ENCODE assay signal across 16 cellular contexts in the genomic region with DNA sequence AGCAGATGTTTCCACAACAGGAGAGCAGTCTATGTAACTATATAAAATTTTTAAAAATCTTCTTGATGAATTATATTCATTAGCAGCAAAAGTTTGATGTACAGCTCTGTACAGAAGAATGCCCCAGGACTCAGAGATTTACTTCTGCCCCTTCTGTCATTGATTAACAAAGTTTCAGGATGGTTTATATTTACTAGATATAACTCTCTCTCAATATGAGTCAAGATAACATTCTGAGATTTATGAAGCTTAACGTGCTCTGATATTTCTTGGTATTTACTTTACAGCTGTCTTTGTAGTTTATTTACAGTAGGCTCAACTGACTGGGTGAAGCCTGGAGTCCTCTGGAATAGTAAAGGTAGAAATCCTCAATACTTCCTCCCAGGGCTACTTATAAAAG.
A peak's percentile ranks its signal among the peaks of the same experiment; 100 is the strongest.
DNase-seq lines count a peak whose midpoint lies in the region; ATAC-seq and TF ChIP-seq lines count a peak whose summit lies in the region.
"Had no signal": no experiment of that assay in that cellular context is flagged by ENCODE, and none has a peak within 500 bp of the region (broad histone marks: within the 10 kb centered on the region; RNA-seq: fewer than 3 reads in every experiment).

No MANE protein-coding gene starts in this region.

- intact Hi-C loops in left colon (cut with DNase I, micrococcal nuclease), result no loop called here

- peak; percentile 93 for ATAC-seq in GM18508 (IDR thresholded peaks at IDR 0.05; ENCODE audit: insufficient read depth, unreplicated experiment)
- ATAC-seq in GM19467 (IDR thresholded peaks at IDR 0.05; ENCODE audit: unreplicated experiment), result peak; percentile 74
- ATAC-seq in HG02943 (IDR thresholded peaks at IDR 0.05; ENCODE audit: low read depth, unreplicated experiment), result peak; percentile 63
- peak; percentile 71 for ATAC-seq in HG03469 (IDR thresholded peaks at IDR 0.05; ENCODE audit: unreplicated experiment)
- ATAC-seq in left colon, result no peak
- ATAC-seq: activated naive CD4-positive, alpha-beta T cell treated with anti-CD3 and anti-CD28 coated beads, Interleukin-2, amount 50 U/mL, for 72 hours; HCT116 had no signal

- no peak overlapping the region for H3K4me3 ChIP-seq in WERI-Rb-1 (ENCODE audit: low read depth, low read length)

- DNase-seq in NCI-H146 (lab: John Stamatoyannopoulos, UW) (no peak), left colon (no peak), WERI-Rb-1 (no peak), GM10248 (ENCODE audit: extremely low spot score) (no peak)
- DNase-seq: activated CD4-positive, CD25-positive, alpha-beta regulatory T cell; hippocampal formation; NCI-H2029; NCI-H69; posterior cingulate gyrus; stimulated activated CD4-positive, alpha-beta T cell treated with anti-CD3 and anti-CD28 coated beads, Interleukin-12 subunit alpha, Interleukin-12 subunit beta, amount 100 ng/mL, for 4 hours had no signal

- TF ChIP-seq CTCF in WERI-Rb-1 (IDR thresholded peaks at IDR 0.05; ENCODE audit: low read depth, low read length), result no peak
- no peak for TF ChIP-seq CTCF in GM10248 (IDR thresholded peaks at IDR 0.05; ENCODE audit: control extremely low read depth, extremely low read depth, low read depth, missing control alignments)

- no peak overlapping the region for H3K27ac ChIP-seq in WERI-Rb-1

- no peaks in the 10 kb centered on the region for H3K36me3 ChIP-seq in WERI-Rb-1

- CTCF ChIA-PET in GM10248 (lab: Yijun Ruan, JAX), result interaction anchor here (1.3 kb wide), 1 partner anchor 956 kb away, joined by 4 read pairs; no protein-coding TSS in a partner anchor

- POLR2A ChIA-PET in GM10248 (lab: Yijun Ruan, JAX), result no interaction called here

- H3K27me3 ChIP-seq in WERI-Rb-1 (ENCODE audit: insufficient read depth, low read depth, severe bottlenecking), result no peaks in the 10 kb centered on the region

- H3K9me3 ChIP-seq in WERI-Rb-1 (ENCODE audit: severe bottlenecking), result no peaks in the 10 kb centered on the region
